ENCODE assay signal across 8 cellular contexts in genomic region chr4:100095729-100096595, GRCh38.
DNase-seq lines count a peak whose midpoint lies in the region; ATAC-seq and TF ChIP-seq lines count a peak whose summit lies in the region.

No MANE protein-coding gene starts in this region.

- H3K9me3 Mint-ChIP-seq in nephron progenitor cell: no peaks in the 10 kb centered on the region

- no peaks in the 10 kb centered on the region for H3K36me3 Mint-ChIP-seq in nephron progenitor cell (ENCODE audit: low read depth)

- H3K27ac ChIP-seq in suprapubic skin: peak overlapping the region; percentile 15

- H3K4me3 Mint-ChIP-seq in nephron progenitor cell: no peak overlapping the region

- TF ChIP-seq CTCF in nephron progenitor cell (IDR thresholded peaks at IDR 0.05): peak; percentile 60
- peak; percentile 36 to 79 for TF ChIP-seq CTCF in suprapubic skin (IDR thresholded peaks at IDR 0.05)

- TF ChIP-seq POLR2A in erythroblast (IDR thresholded peaks at IDR 0.05; ENCODE audit: low read length) (no peak), suprapubic skin (IDR thresholded peaks at IDR 0.05) (no peak)

- no peaks in the 10 kb centered on the region for H3K27me3 ChIP-seq in suprapubic skin

- TF ChIP-seq EP300 in suprapubic skin (IDR thresholded peaks at IDR 0.05): no peak

- peaks cover 42% of the 10 kb centered on the region for H3K4me1 Mint-ChIP-seq in nephron progenitor cell

- peak; percentile 72 for ATAC-seq in GM19372 (IDR thresholded peaks at IDR 0.05; ENCODE audit: low read depth, unreplicated experiment)
- peak; percentile 92 for ATAC-seq in HG03439 (IDR thresholded peaks at IDR 0.05; ENCODE audit: unreplicated experiment)

- H3K27ac Mint-ChIP-seq in nephron progenitor cell: no peak overlapping the region

- no peaks in the 10 kb centered on the region for H3K36me3 ChIP-seq in suprapubic skin

- H3K4me1 ChIP-seq in suprapubic skin: peaks cover 27% of the 10 kb centered on the region

- peaks cover 7% of the 10 kb centered on the region for H3K27me3 Mint-ChIP-seq in nephron progenitor cell (ENCODE audit: low read depth, poor library complexity)

- DNase-seq in COLO668 (lab: John Stamatoyannopoulos, UW; ENCODE audit: unreplicated experiment) (peak; percentile 34), NOMO-1 (lab: John Stamatoyannopoulos, UW; ENCODE audit: unreplicated experiment in 2 of 2) (peak; percentile 35 to 71), erythroblast (lab: John Stamatoyannopoulos, UW) (peak; percentile 28 to 38), nephron progenitor cell (peak; percentile 42), suprapubic skin (ENCODE audit: low spot score in 2 of 2) (peak in 1 of 2 donors; percentile 78)
- peak; percentile 46 for DNase-seq in activated CD8-positive, alpha-beta memory T cell treated with anti-CD3 and anti-CD28 coated beads, Interleukin-2, amount 50 U/mL, for 4 hours

- no peaks in the 10 kb centered on the region for H3K9me3 ChIP-seq in suprapubic skin

- no peak overlapping the region for H3K4me3 ChIP-seq in suprapubic skin

- WGBS in suprapubic skin: 12% methylated on average over 7 of the region's 7 CpGs
